In the genomic region with DNA sequence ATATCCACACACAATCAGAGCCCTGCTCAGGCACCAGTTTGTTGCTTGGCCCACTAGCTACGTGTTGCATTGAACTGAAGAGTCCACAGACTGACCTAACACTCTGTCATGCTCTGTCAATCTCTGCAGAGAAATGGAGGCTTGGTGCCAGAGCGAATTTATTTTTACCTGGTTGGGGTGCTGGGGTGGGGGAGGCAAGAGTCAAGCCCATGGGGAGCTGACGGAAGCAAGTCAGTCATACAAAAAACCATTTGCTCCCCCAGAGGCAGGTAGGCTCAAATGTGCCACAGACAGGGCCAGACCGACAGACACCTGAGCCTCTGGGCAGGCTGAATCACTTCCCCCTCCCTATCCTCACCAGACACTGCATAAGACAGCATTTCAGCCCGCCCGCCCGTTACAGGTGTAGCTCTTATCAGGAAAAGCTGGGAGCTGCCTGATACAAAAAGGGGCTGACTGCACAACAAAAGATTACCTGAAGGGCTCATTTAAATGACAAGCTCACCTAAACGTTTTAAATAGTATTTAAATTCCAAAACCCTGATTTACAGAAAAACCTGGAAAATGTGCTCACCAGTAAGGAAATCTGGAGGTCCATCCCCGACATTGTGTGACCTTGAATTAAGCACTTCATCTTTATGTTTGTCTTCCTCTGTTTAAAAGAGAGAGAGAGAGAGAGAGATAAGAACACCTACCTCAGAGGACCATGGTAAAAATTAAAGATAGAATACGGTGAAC, we compare ENCODE assay signal across 9 cellular contexts. TPM values are rescaled to one million over a fixed set of nuclear protein-coding genes. Genes with fewer than 3 reads are reported as not detected.
DNase-seq lines count a peak whose midpoint lies in the region; ATAC-seq, FAIRE-seq and TF ChIP-seq lines count a peak whose summit lies in the region.
"Had no signal": no experiment of that assay in that cellular context is flagged by ENCODE, and none has a peak within 500 bp of the region (broad histone marks: within the 10 kb centered on the region; RNA-seq: fewer than 3 reads in every experiment).

No MANE protein-coding gene starts in this region.

- H3K27me3 ChIP-seq in BLaER1 treated with 17β-estradiol and CSF1 and Interleukin-3, amounts not matched to agents 10 nM and 100 nM: no peaks in the 10 kb centered on the region
- H3K27me3 ChIP-seq in KMS-11 (ENCODE audit: insufficient read depth, low read depth): no peaks in the 10 kb centered on the region

- peak overlapping the region; percentile 99 to 100 (median 100) for H3K27ac ChIP-seq in BLaER1 treated with 17β-estradiol and CSF1 and Interleukin-3, amounts not matched to agents 10 nM and 100 nM
- H3K27ac ChIP-seq in KMS-11: peak overlapping the region; percentile 100

- H3K4me2 ChIP-seq in BLaER1 treated with 17β-estradiol and CSF1 and Interleukin-3, amounts not matched to agents 10 nM and 100 nM: peak overlapping the region; percentile 90 to 99 (median 93)
- peak overlapping the region; percentile 58; the same call in 1 of the 2 replicates for H3K4me2 ChIP-seq in KMS-11

- TF ChIP-seq CTCF in KMS-11 (conservative IDR thresholded peaks at IDR 0.05; ENCODE audit: low read depth, low read length) (no peak), choroid plexus epithelial cell (conservative IDR thresholded peaks at IDR 0.05; ENCODE audit: low read depth, low read length) (no peak)

- DNase-seq in choroid plexus epithelial cell (ENCODE audit: low read depth) (no peak), mesenteric fat pad (ENCODE audit: low spot score) (peak; percentile 88), urothelium cell line (ENCODE audit: low spot score) (no peak)
- DNase-seq in stimulated activated naive CD4-positive, alpha-beta T cell (lab: John Stamatoyannopoulos, UW): peak; percentile 39 to 67 (median 50)

- H3K9ac ChIP-seq in BLaER1 treated with 17β-estradiol and CSF1 and Interleukin-3, amounts not matched to agents 10 nM and 100 nM: peak overlapping the region; percentile 97 to 100 (median 99)
- peak overlapping the region; percentile 100; the same call in 1 of the 2 replicates for H3K9ac ChIP-seq in KMS-11

- H3K4me3 ChIP-seq in BLaER1 treated with 17β-estradiol and CSF1 and Interleukin-3, amounts not matched to agents 10 nM and 100 nM: peak overlapping the region; percentile 55 to 98 (median 92); a peak in 19 of 20 replicates
- H3K4me3 ChIP-seq in KMS-11 (IDR thresholded peaks at IDR 0.05; ENCODE audit: insufficient read depth, low read depth, low read length) (no peak overlapping the region), choroid plexus epithelial cell (ENCODE audit: low read depth, low read length) (peak overlapping the region; percentile 75)

- H4K20me1 ChIP-seq in BLaER1 treated with 17β-estradiol and CSF1 and Interleukin-3, amounts not matched to agents 10 nM and 100 nM: peaks cover 0 to 7% (median 0%) of the 10 kb centered on the region in 11 experiments; a peak in 3 of 22 replicates
- no peaks in the 10 kb centered on the region for H4K20me1 ChIP-seq in KMS-11 (ENCODE audit: insufficient read depth)

- H3K79me2 ChIP-seq in KMS-11 (ENCODE audit: insufficient read depth, low read depth): peaks cover 26% of the 10 kb centered on the region

- peaks cover 0 to 3% (median 0%) of the 10 kb centered on the region in 11 experiments; a peak in 2 of 22 replicates for H3K9me3 ChIP-seq in BLaER1 treated with 17β-estradiol and CSF1 and Interleukin-3, amounts not matched to agents 10 nM and 100 nM (replicated peaks in 1 of 11)

- peak; percentile 36 to 39 for ATAC-seq in activated CD4-positive, CD25-positive, alpha-beta regulatory T cell treated with anti-CD3 and anti-CD28 coated beads, Interleukin-2, amount 50 U/mL, for 24 hours
- no peak for ATAC-seq in HG03571 (IDR thresholded peaks at IDR 0.05; ENCODE audit: unreplicated experiment)

- peaks cover 37 to 68% (median 46%) of the 10 kb centered on the region in 10 experiments for H3K4me1 ChIP-seq in BLaER1 treated with 17β-estradiol and CSF1 and Interleukin-3, amounts not matched to agents 10 nM and 100 nM
- peaks cover 42% of the 10 kb centered on the region for H3K4me1 ChIP-seq in KMS-11 (ENCODE audit: low read depth, poor library complexity, severe bottlenecking)

- peak overlapping the region; percentile 73 for H2AFZ ChIP-seq in KMS-11 (ENCODE audit: low read depth)

- FAIRE-seq in urothelium cell line (lab: Jason Lieb, UNC): no peak
- FAIRE-seq: islet of Langerhans had no signal

- peaks cover 29 to 61% (median 48%) of the 10 kb centered on the region in 11 experiments; a peak in 21 of 22 replicates for H3K36me3 ChIP-seq in BLaER1 treated with 17β-estradiol and CSF1 and Interleukin-3, amounts not matched to agents 10 nM and 100 nM
- H3K36me3 ChIP-seq in KMS-11 (ENCODE audit: insufficient read depth): peaks cover 4% of the 10 kb centered on the region; the same call in 1 of the 2 replicates

RNA-seq across cellular contexts. Expression of gene PCBP1, which starts 2.1 kb away (rescaled TPM):
- 399 TPM for total RNA-seq in mesenteric fat pad

Comparison
In these comparisons a context has a peak if more than half of its experiments do, and no peak if none do; other contexts are left out.
1. DNase-seq: peak in mesenteric fat pad (single experiment) and stimulated activated naive CD4-positive, alpha-beta T cell (6 of 6); none in choroid plexus epithelial cell (single experiment) and urothelium cell line (single experiment).